In the genomic region with DNA sequence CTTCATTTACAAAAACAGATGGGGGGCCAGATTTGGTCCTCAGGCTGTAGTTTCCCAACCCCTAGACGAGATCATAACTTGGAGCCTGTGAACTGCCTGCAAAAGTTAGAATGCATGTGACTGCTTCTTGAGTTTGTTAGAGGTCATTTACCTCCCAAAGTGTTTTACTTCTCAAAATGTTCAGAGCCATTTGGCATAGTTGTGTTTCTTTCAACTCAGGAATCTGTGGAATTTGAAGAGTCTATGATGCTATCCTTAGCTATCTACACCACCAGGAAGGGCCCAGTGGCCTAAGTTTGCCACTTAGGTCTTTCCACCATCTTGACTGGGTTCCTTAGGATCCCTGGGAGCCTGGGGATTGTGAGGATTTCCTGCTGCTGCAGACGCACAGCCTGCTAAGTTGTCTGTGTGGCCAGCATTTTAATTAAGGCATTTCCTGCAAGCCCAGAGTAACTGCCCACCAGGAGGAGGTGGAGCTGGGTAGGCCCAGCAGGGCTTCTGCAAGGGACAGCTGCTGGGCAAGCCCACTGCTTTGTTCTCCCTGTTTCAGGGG, we compare ENCODE assay signal across 11 cellular contexts. TPM values are rescaled to one million over a fixed set of nuclear protein-coding genes. Genes with fewer than 3 reads are reported as not detected.
A peak's percentile ranks its signal among the peaks of the same experiment; 100 is the strongest.
DNase-seq lines count a peak whose midpoint lies in the region; TF ChIP-seq lines count a peak whose summit lies in the region.
"Had no signal": no experiment of that assay in that cellular context is flagged by ENCODE, and none has a peak within 500 bp of the region (broad histone marks: within the 10 kb centered on the region; RNA-seq: fewer than 3 reads in every experiment).

No MANE protein-coding gene starts in this region.

- H3K9me3 Mint-ChIP-seq in activated CD4-positive, alpha-beta T cell treated with anti-CD3 and anti-CD28 coated beads, Interleukin-2, amount 10 ng/mL, durations not matched to agents 24 days and 14 days: no peaks in the 10 kb centered on the region
- H3K9me3 Mint-ChIP-seq in type B pancreatic cell: no peaks in the 10 kb centered on the region

- no peaks in the 10 kb centered on the region for H3K9me3 ChIP-seq in HAP-1
- H3K9me3 ChIP-seq: stomach had no signal

- intact Hi-C loops in activated CD4-positive, alpha-beta T cell treated with anti-CD3 and anti-CD28 coated beads, Interleukin-2, amount 10 ng/mL, durations not matched to agents 24 days and 14 days (cut with micrococcal nuclease): no loop called here

- in situ Hi-C loops in astrocyte of the spinal cord (cut with HindIII; ENCODE audit: low sequenced_read_pairs): no loop called here
- in situ Hi-C loops in HAP-1 (cut with MboI; ENCODE audit: low sequenced_read_pairs): no loop called here

- DNase-seq in activated CD4-positive, alpha-beta T cell treated with anti-CD3 and anti-CD28 coated beads, Interleukin-2, amount 10 ng/mL, durations not matched to agents 24 days and 14 days: peak; percentile 41
- no peak for DNase-seq in activated CD4-positive, alpha-beta T cell treated with anti-CD3 and anti-CD28 coated beads, Interleukin-2, amount 50 U/mL, for 48 hours
- DNase-seq in astrocyte of the spinal cord (ENCODE audit: low read depth, low spot score) (peak; percentile 85), iPS-NIHi7 (ENCODE audit: extremely low spot score) (peak; percentile 79), type B pancreatic cell (ENCODE audit: extremely low spot score, unreplicated experiment) (no peak), Kasumi-1 (lab: John Stamatoyannopoulos, UW) (no peak), HAP-1 (ENCODE audit: low spot score in 2 of 2) (no peak)
- no peak for DNase-seq in activated T-cell treated with anti-CD3 and anti-CD28 coated beads, Interleukin-2, amount 50 U/mL, for 48 hours
- DNase-seq: activated CD4-positive, alpha-beta T cell treated with anti-CD3 and anti-CD28 coated beads for 48 hours; SIG-M5; stomach had no signal

- no peak overlapping the region for H3K27ac Mint-ChIP-seq in activated CD4-positive, alpha-beta T cell treated with anti-CD3 and anti-CD28 coated beads, Interleukin-2, amount 10 ng/mL, durations not matched to agents 24 days and 14 days
- H3K27ac Mint-ChIP-seq in type B pancreatic cell: peak overlapping the region; percentile 40

- peaks cover 73% of the 10 kb centered on the region for H3K36me3 ChIP-seq in HAP-1 (replicated peaks)

- TF ChIP-seq CTCF in astrocyte of the spinal cord (IDR thresholded peaks at IDR 0.05; ENCODE audit: low read depth, low read length): peak; percentile 26
- peak; percentile 54 for TF ChIP-seq CTCF in type B pancreatic cell (conservative IDR thresholded peaks at IDR 0.05)

- no peaks in the 10 kb centered on the region for H3K27me3 ChIP-seq in HAP-1 (ENCODE audit: low read depth)
- H3K27me3 ChIP-seq: stomach had no signal

- H3K36me3 Mint-ChIP-seq in activated CD4-positive, alpha-beta T cell treated with anti-CD3 and anti-CD28 coated beads, Interleukin-2, amount 10 ng/mL, durations not matched to agents 24 days and 14 days (ENCODE audit: low read depth): peaks cover 34% of the 10 kb centered on the region
- peaks cover 60% of the 10 kb centered on the region for H3K36me3 Mint-ChIP-seq in type B pancreatic cell

- H3K4me3 ChIP-seq in astrocyte of the spinal cord (ENCODE audit: low read depth, low read length): no peak overlapping the region
- no peak overlapping the region for H3K4me3 ChIP-seq in HAP-1
- H3K4me3 ChIP-seq: stomach had no signal

- no peak overlapping the region for H3K4me3 Mint-ChIP-seq in activated CD4-positive, alpha-beta T cell treated with anti-CD3 and anti-CD28 coated beads, Interleukin-2, amount 10 ng/mL, durations not matched to agents 24 days and 14 days
- no peak overlapping the region for H3K4me3 Mint-ChIP-seq in type B pancreatic cell

- H3K27me3 Mint-ChIP-seq in activated CD4-positive, alpha-beta T cell treated with anti-CD3 and anti-CD28 coated beads, Interleukin-2, amount 10 ng/mL, durations not matched to agents 24 days and 14 days: peaks cover 6% of the 10 kb centered on the region
- H3K27me3 Mint-ChIP-seq in type B pancreatic cell: no peaks in the 10 kb centered on the region

- H3K4me1 ChIP-seq in HAP-1: no peaks in the 10 kb centered on the region

- peaks cover 16% of the 10 kb centered on the region for H3K4me1 Mint-ChIP-seq in activated CD4-positive, alpha-beta T cell treated with anti-CD3 and anti-CD28 coated beads, Interleukin-2, amount 10 ng/mL, durations not matched to agents 24 days and 14 days
- peaks cover 14% of the 10 kb centered on the region for H3K4me1 Mint-ChIP-seq in type B pancreatic cell (ENCODE audit: unreplicated experiment)

RNA-seq across cellular contexts. Expression of gene CCNI, which starts 53.1 kb away (rescaled TPM):
- total RNA-seq in activated CD4-positive, alpha-beta T cell treated with anti-CD3 and anti-CD28 coated beads, Interleukin-2, amount 10 ng/mL, durations not matched to agents 24 days and 14 days: 214 TPM in 2 replicates
- total RNA-seq in type B pancreatic cell (ENCODE audit: low replicate concordance): 220 and 270 TPM in 2 replicates

Comparison
In these comparisons a context has a peak if more than half of its experiments do, and no peak if none do; other contexts are left out.
1. DNase-seq: peak in activated CD4-positive, alpha-beta T cell treated with anti-CD3 and anti-CD28 coated beads, Interleukin-2, amount 10 ng/mL, durations not matched to agents 24 days and 14 days (single experiment), astrocyte of the spinal cord (single experiment) and iPS-NIHi7 (single experiment); none in activated CD4-positive, alpha-beta T cell treated with anti-CD3 and anti-CD28 coated beads, Interleukin-2, amount 50 U/mL, for 48 hours (0 of 2), type B pancreatic cell (single experiment), Kasumi-1 (0 of 2), HAP-1 (0 of 2) and activated T-cell treated with anti-CD3 and anti-CD28 coated beads, Interleukin-2, amount 50 U/mL, for 48 hours (0 of 2).